Comparison of ENCODE assay signal across 19 cellular contexts in the genomic region with DNA sequence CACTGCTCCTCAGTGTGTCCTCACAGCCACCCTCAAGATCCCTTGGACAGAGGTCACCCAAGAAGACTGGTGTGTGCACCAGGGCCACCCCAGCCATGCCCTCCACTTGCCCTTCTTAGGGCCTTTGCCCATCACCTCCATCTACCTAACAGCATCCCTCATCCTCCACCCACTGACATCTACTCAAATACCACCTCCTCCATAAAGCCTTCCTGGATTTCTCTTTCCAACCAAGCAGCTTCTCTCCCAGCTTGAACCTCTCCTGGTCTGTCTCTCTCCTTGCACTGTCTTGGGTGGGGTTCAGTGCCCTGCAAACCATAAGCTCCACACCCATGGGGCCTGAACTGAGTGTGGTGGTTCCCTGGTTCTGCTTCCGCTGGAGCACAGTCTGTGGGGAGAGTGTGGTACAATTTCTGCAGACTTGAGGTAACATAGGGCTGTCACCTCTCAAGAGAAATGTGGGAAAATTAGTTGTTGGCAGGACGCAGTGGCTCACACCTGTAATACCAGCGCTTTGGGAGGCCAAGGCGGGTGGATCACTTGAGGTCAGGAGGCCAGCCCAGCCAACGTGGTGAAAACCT. TPM values are rescaled to one million over a fixed set of nuclear protein-coding genes. Genes with fewer than 3 reads are reported as not detected.
DNase-seq lines count a peak whose midpoint lies in the region; ATAC-seq, FAIRE-seq and TF ChIP-seq lines count a peak whose summit lies in the region.
"Had no signal": no experiment of that assay in that cellular context is flagged by ENCODE, and none has a peak within 500 bp of the region (broad histone marks: within the 10 kb centered on the region; RNA-seq: fewer than 3 reads in every experiment).

No MANE protein-coding gene starts in this region.

- TF ChIP-seq RAD21 in A549 (conservative IDR thresholded peaks at IDR 0.05 in 1 of 2, IDR thresholded peaks at IDR 0.05 in 1 of 2), result no peak

- no peak overlapping the region for H3K4me3 Mint-ChIP-seq in activated CD8-positive, alpha-beta T cell treated with anti-CD3 and anti-CD28 coated beads, Interleukin-2, amount 10 ng/mL, durations not matched to agents 7 days and 5 days
- H3K4me3 Mint-ChIP-seq in activated CD8-positive, alpha-beta T cell treated with anti-CD3 and anti-CD28 coated beads for 36 hours, result no peak overlapping the region
- H3K4me3 Mint-ChIP-seq in central memory CD8-positive, alpha-beta T cell, result no peak overlapping the region
- peak overlapping the region; percentile 51 for H3K4me3 Mint-ChIP-seq in natural killer cell
- H3K4me3 Mint-ChIP-seq: CD4-positive, CD25-positive, alpha-beta regulatory T cell; H9 had no signal

- no peak overlapping the region for H3K27ac ChIP-seq in A549
- H3K27ac ChIP-seq: 22Rv1 had no signal

- H3K4me2 ChIP-seq in A549, result no peak overlapping the region

- no peak for TF ChIP-seq POLR2A in A549 (IDR thresholded peaks at IDR 0.05; ENCODE audit: low read length)

- H3K27ac Mint-ChIP-seq in activated CD8-positive, alpha-beta T cell treated with anti-CD3 and anti-CD28 coated beads, Interleukin-2, amount 10 ng/mL, durations not matched to agents 7 days and 5 days, result peak overlapping the region; percentile 27
- H3K27ac Mint-ChIP-seq in activated CD8-positive, alpha-beta T cell treated with anti-CD3 and anti-CD28 coated beads for 36 hours, result no peak overlapping the region
- no peak overlapping the region for H3K27ac Mint-ChIP-seq in central memory CD8-positive, alpha-beta T cell (ENCODE audit: low read depth)
- peak overlapping the region; percentile 25 to 73 for H3K27ac Mint-ChIP-seq in natural killer cell
- H3K27ac Mint-ChIP-seq: CD4-positive, CD25-positive, alpha-beta regulatory T cell; H9 had no signal

- 89% methylated on average over 5 of the region's 5 CpGs for whole genome bisulfite sequencing in A549 (ENCODE audit: missing lambda C conversion rate)

- no peak for FAIRE-seq in A549 (lab: Jason Lieb, UNC)
- FAIRE-seq: GM12878, GM18507 had no signal

- no peaks in the 10 kb centered on the region for H3K9me3 Mint-ChIP-seq in activated CD8-positive, alpha-beta T cell treated with anti-CD3 and anti-CD28 coated beads, Interleukin-2, amount 10 ng/mL, durations not matched to agents 7 days and 5 days (ENCODE audit: insufficient read depth)
- H3K9me3 Mint-ChIP-seq in activated CD8-positive, alpha-beta T cell treated with anti-CD3 and anti-CD28 coated beads for 36 hours, result no peaks in the 10 kb centered on the region
- no peaks in the 10 kb centered on the region for H3K9me3 Mint-ChIP-seq in central memory CD8-positive, alpha-beta T cell
- no peaks in the 10 kb centered on the region for H3K9me3 Mint-ChIP-seq in natural killer cell
- H3K9me3 Mint-ChIP-seq: CD4-positive, CD25-positive, alpha-beta regulatory T cell; H9 had no signal

- H3K4me3 ChIP-seq in A549, result no peak overlapping the region
- H3K4me3 ChIP-seq: BLaER1 treated with 17β-estradiol and CSF1 and Interleukin-3, amounts not matched to agents 10 nM and 100 nM; GM12878 had no signal

- H3K36me3 Mint-ChIP-seq in activated CD8-positive, alpha-beta T cell treated with anti-CD3 and anti-CD28 coated beads, Interleukin-2, amount 10 ng/mL, durations not matched to agents 7 days and 5 days (ENCODE audit: low read depth), result no peaks in the 10 kb centered on the region
- H3K36me3 Mint-ChIP-seq in activated CD8-positive, alpha-beta T cell treated with anti-CD3 and anti-CD28 coated beads for 36 hours (ENCODE audit: low read depth), result peaks cover 5% of the 10 kb centered on the region
- peaks cover 10% of the 10 kb centered on the region for H3K36me3 Mint-ChIP-seq in central memory CD8-positive, alpha-beta T cell (ENCODE audit: insufficient read depth)
- H3K36me3 Mint-ChIP-seq in natural killer cell, result no peaks in the 10 kb centered on the region

- no peak for DNase-seq in activated CD8-positive, alpha-beta T cell treated with anti-CD3 and anti-CD28 coated beads, Interleukin-2, amount 10 ng/mL, durations not matched to agents 7 days and 5 days
- no peak for DNase-seq in activated CD8-positive, alpha-beta T cell treated with anti-CD3 and anti-CD28 coated beads for 36 hours
- DNase-seq in A549 (ENCODE audit: low read depth in 1 of 2, low spot score in 1 of 2), result no peak
- no peak for DNase-seq in central memory CD8-positive, alpha-beta T cell (ENCODE audit: low spot score in 2 of 2)
- no peak for DNase-seq in natural killer cell
- no peak for DNase-seq in DMS 273 (lab: John Stamatoyannopoulos, UW; ENCODE audit: unreplicated experiment)
- DNase-seq in HPDE6-E6E7 (ENCODE audit: extremely low spot score), result no peak
- DNase-seq: AML-193; CD4-positive, CD25-positive, alpha-beta regulatory T cell; DMS 273 treated with DMSO at 0.1 percent for 48 hours; GOT3; H9 had no signal

- peaks cover 8% of the 10 kb centered on the region for H3K4me1 ChIP-seq in A549

- H3K27me3 Mint-ChIP-seq in activated CD8-positive, alpha-beta T cell treated with anti-CD3 and anti-CD28 coated beads, Interleukin-2, amount 10 ng/mL, durations not matched to agents 7 days and 5 days (ENCODE audit: low read depth), result no peaks in the 10 kb centered on the region
- H3K27me3 Mint-ChIP-seq in activated CD8-positive, alpha-beta T cell treated with anti-CD3 and anti-CD28 coated beads for 36 hours, result no peaks in the 10 kb centered on the region
- H3K27me3 Mint-ChIP-seq in central memory CD8-positive, alpha-beta T cell, result no peaks in the 10 kb centered on the region
- H3K27me3 Mint-ChIP-seq in natural killer cell (ENCODE audit: low read depth in 2 of 2), result no peaks in the 10 kb centered on the region
- H3K27me3 Mint-ChIP-seq: CD4-positive, CD25-positive, alpha-beta regulatory T cell had no signal

- intact Hi-C loops in activated CD8-positive, alpha-beta T cell treated with anti-CD3 and anti-CD28 coated beads for 36 hours (cut with micrococcal nuclease), result no loop called here
- intact Hi-C loops in natural killer cell (cut with micrococcal nuclease), result no loop called here

- no peaks in the 10 kb centered on the region for H3K9me3 ChIP-seq in A549
- H3K9me3 ChIP-seq: BLaER1 treated with 17β-estradiol and CSF1 and Interleukin-3, amounts not matched to agents 10 nM and 100 nM had no signal

- no peak for ATAC-seq in activated CD8-positive, alpha-beta T cell treated with anti-CD3 and anti-CD28 coated beads, Interleukin-2, amount 10 ng/mL, durations not matched to agents 7 days and 5 days
- no peak for ATAC-seq in activated CD8-positive, alpha-beta T cell treated with anti-CD3 and anti-CD28 coated beads for 36 hours
- ATAC-seq in A549, result no peak
- ATAC-seq in central memory CD8-positive, alpha-beta T cell (replicated peaks; ENCODE audit: extremely low read depth, poor library complexity, severe bottlenecking), result peak; percentile 54
- ATAC-seq in natural killer cell, result peak in 2 of 3 donors; percentile 36 to 58
- no peak for ATAC-seq in GM18519 (IDR thresholded peaks at IDR 0.05; ENCODE audit: low FRiP score, unreplicated experiment)
- ATAC-seq: GM12878 had no signal

- POLR2A ChIA-PET in activated CD8-positive, alpha-beta T cell treated with anti-CD3 and anti-CD28 coated beads, Interleukin-2, amount 10 ng/mL, durations not matched to agents 7 days and 5 days (lab: Charles Lee), result no interaction called here
- POLR2A ChIA-PET in activated CD8-positive, alpha-beta T cell treated with anti-CD3 and anti-CD28 coated beads for 36 hours (lab: Charles Lee), result no interaction called here
- POLR2A ChIA-PET in A549 (lab: Yijun Ruan, JAX), result no interaction called here

- H3K4me1 Mint-ChIP-seq in activated CD8-positive, alpha-beta T cell treated with anti-CD3 and anti-CD28 coated beads, Interleukin-2, amount 10 ng/mL, durations not matched to agents 7 days and 5 days (ENCODE audit: low read depth), result no peaks in the 10 kb centered on the region
- no peaks in the 10 kb centered on the region for H3K4me1 Mint-ChIP-seq in activated CD8-positive, alpha-beta T cell treated with anti-CD3 and anti-CD28 coated beads for 36 hours (ENCODE audit: low read depth)
- H3K4me1 Mint-ChIP-seq in central memory CD8-positive, alpha-beta T cell, result peaks cover 6% of the 10 kb centered on the region
- H3K4me1 Mint-ChIP-seq in natural killer cell, result peaks cover 25 to 33% of the 10 kb centered on the region in 2 donors
- H3K4me1 Mint-ChIP-seq: H9 had no signal

- CTCF ChIA-PET in activated CD8-positive, alpha-beta T cell treated with anti-CD3 and anti-CD28 coated beads, Interleukin-2, amount 10 ng/mL, durations not matched to agents 7 days and 5 days (lab: Charles Lee), result no interaction called here
- CTCF ChIA-PET in activated CD8-positive, alpha-beta T cell treated with anti-CD3 and anti-CD28 coated beads for 36 hours (lab: Charles Lee), result no interaction called here
- CTCF ChIA-PET in A549 (lab: Yijun Ruan, JAX), result interaction anchor here (0.9 to 2.8 kb wide), 4 partner anchors 113 to 267 kb away, joined by 3 to 13 read pairs (median 4); no protein-coding TSS in a partner anchor

- TF ChIP-seq EP300 in A549 (IDR thresholded peaks at IDR 0.05), result no peak

- no peak for TF ChIP-seq CTCF in activated CD8-positive, alpha-beta T cell treated with anti-CD3 and anti-CD28 coated beads for 36 hours (IDR thresholded peaks at IDR 0.05)
- TF ChIP-seq CTCF in A549 (IDR thresholded peaks at IDR 0.05) (no peak), natural killer cell (IDR thresholded peaks at IDR 0.05) (no peak)

RNA-seq across cellular contexts. Expression of a gene that starts 14.4 kb away (rescaled TPM):
- 10 to 100 TPM; 36.3 to 36.7 TPM for total RNA-seq in activated CD8-positive, alpha-beta T cell treated with anti-CD3 and anti-CD28 coated beads, Interleukin-2, amount 10 ng/mL, durations not matched to agents 7 days and 5 days
- 10 to 100 TPM; 35.1 to 39.6 TPM for total RNA-seq in activated CD8-positive, alpha-beta T cell treated with anti-CD3 and anti-CD28 coated beads for 36 hours
- polyA plus RNA-seq in A549 (2011; rRNA removed), result 18.6 and 21.1 TPM in 2 replicates
- 43.2 and 53.0 TPM in 2 replicates for polyA plus RNA-seq in A549 (2012; cell fraction: cytosol; rRNA removed)
- 124 and 158 TPM in 2 replicates for polyA plus RNA-seq in A549 (2012; cell fraction: nucleus; rRNA removed)
- polyA plus RNA-seq in A549 (2017; fragmentation: RNase III; extraction: RNeasy Plus Mini Kit Qiagen cat#74134 plus additional on column Dnase treatment), result 18.1 to 21.0 TPM (median 19.1 TPM) in 3 replicates
- 14.3 and 22.3 TPM in 2 replicates for polyA minus RNA-seq in A549 (2011; rRNA and poly(A)+ RNA removed)
- 10 to 100 TPM; 23.6 to 34.3 (median 29.7) TPM for total RNA-seq in natural killer cell

RNA-seq across cellular contexts. Expression of a gene that starts 52.3 kb away (rescaled TPM):
- under 1 TPM in 1 of 2 experiments, not detected in 1; 0.53 TPM for total RNA-seq in activated CD8-positive, alpha-beta T cell treated with anti-CD3 and anti-CD28 coated beads, Interleukin-2, amount 10 ng/mL, durations not matched to agents 7 days and 5 days
- total RNA-seq in activated CD8-positive, alpha-beta T cell treated with anti-CD3 and anti-CD28 coated beads for 36 hours, result under 1 TPM; 0.54 to 0.89 TPM
- polyA plus RNA-seq in A549 (2011; rRNA removed) (127 and 128 TPM in 2 replicates), A549 (2017; fragmentation: RNase III; extraction: RNeasy Plus Mini Kit Qiagen cat#74134 plus additional on column Dnase treatment) (171 to 180 TPM (median 178 TPM) in 3 replicates)
- 236 and 291 TPM in 2 replicates for polyA plus RNA-seq in A549 (2012; cell fraction: cytosol; rRNA removed)
- polyA plus RNA-seq in A549 (2012; cell fraction: nucleus; rRNA removed), result 781 and 955 TPM in 2 replicates
- 225 and 333 TPM in 2 replicates for polyA minus RNA-seq in A549 (2011; rRNA and poly(A)+ RNA removed)
- total RNA-seq in natural killer cell, result 100 to 1,000 TPM in 1 of 3 donors, 10 to 100 TPM in 2; 54.2 to 106 (median 84.9) TPM
- polyA plus RNA-seq: CD4-positive, CD25-positive, alpha-beta regulatory T cell had no signal

RNA-seq across cellular contexts. Expression of a gene that starts 55.4 kb away (rescaled TPM):
- total RNA-seq in activated CD8-positive, alpha-beta T cell treated with anti-CD3 and anti-CD28 coated beads, Interleukin-2, amount 10 ng/mL, durations not matched to agents 7 days and 5 days, result under 1 TPM; 0.55 to 0.66 TPM
- under 1 TPM in 1 of 2 experiments, not detected in 1; 0.58 TPM for total RNA-seq in activated CD8-positive, alpha-beta T cell treated with anti-CD3 and anti-CD28 coated beads for 36 hours
- polyA plus RNA-seq in A549 (2011; rRNA removed) (0.17 and 0.28 TPM in 2 replicates), A549 (2017; fragmentation: RNase III; extraction: RNeasy Plus Mini Kit Qiagen cat#74134 plus additional on column Dnase treatment) (0.10 to 0.28 TPM (median 0.10 TPM) in 3 replicates)
- polyA plus RNA-seq in A549 (2012; cell fraction: cytosol; rRNA removed), result 0.05 and 0.19 TPM in 2 replicates
- 0.11 and 0.20 TPM in 2 replicates for polyA plus RNA-seq in A549 (2012; cell fraction: nucleus; rRNA removed)
- 0.91 TPM in 1 of 2 replicates, not detected in the other for polyA minus RNA-seq in A549 (2011; rRNA and poly(A)+ RNA removed)
- under 1 TPM in 1 of 3 donors, not detected in 2; 0.33 TPM for total RNA-seq in natural killer cell
- total RNA-seq: CD4-positive, CD25-positive, alpha-beta regulatory T cell; Daoy; HT1080 had no signal
- polyA plus RNA-seq: CD4-positive, CD25-positive, alpha-beta regulatory T cell had no signal

Comparison
In these comparisons a context has a peak if more than half of its experiments do, and no peak if none do; other contexts are left out.
1. H3K27ac Mint-ChIP-seq: peak in activated CD8-positive, alpha-beta T cell treated with anti-CD3 and anti-CD28 coated beads, Interleukin-2, amount 10 ng/mL, durations not matched to agents 7 days and 5 days (single experiment) and natural killer cell (2 of 2); none in activated CD8-positive, alpha-beta T cell treated with anti-CD3 and anti-CD28 coated beads for 36 hours (single experiment) and central memory CD8-positive, alpha-beta T cell (single experiment).
2. ATAC-seq: peak in central memory CD8-positive, alpha-beta T cell (single experiment) and natural killer cell (2 of 3); none in activated CD8-positive, alpha-beta T cell treated with anti-CD3 and anti-CD28 coated beads, Interleukin-2, amount 10 ng/mL, durations not matched to agents 7 days and 5 days (single experiment), activated CD8-positive, alpha-beta T cell treated with anti-CD3 and anti-CD28 coated beads for 36 hours (single experiment), A549 (0 of 2) and GM18519 (single experiment).
3. RNA of a gene that starts 52.3 kb away (total RNA-seq): 54.2 to 106 TPM in natural killer cell; 0.54 to 0.89 TPM in activated CD8-positive, alpha-beta T cell treated with anti-CD3 and anti-CD28 coated beads for 36 hours and 0.53 TPM in activated CD8-positive, alpha-beta T cell treated with anti-CD3 and anti-CD28 coated beads, Interleukin-2, amount 10 ng/mL, durations not matched to agents 7 days and 5 days; every median in the first group is over 10 times any median in the second.